Comparison of ENCODE assay signal across 8 cellular contexts in the genomic region with DNA sequence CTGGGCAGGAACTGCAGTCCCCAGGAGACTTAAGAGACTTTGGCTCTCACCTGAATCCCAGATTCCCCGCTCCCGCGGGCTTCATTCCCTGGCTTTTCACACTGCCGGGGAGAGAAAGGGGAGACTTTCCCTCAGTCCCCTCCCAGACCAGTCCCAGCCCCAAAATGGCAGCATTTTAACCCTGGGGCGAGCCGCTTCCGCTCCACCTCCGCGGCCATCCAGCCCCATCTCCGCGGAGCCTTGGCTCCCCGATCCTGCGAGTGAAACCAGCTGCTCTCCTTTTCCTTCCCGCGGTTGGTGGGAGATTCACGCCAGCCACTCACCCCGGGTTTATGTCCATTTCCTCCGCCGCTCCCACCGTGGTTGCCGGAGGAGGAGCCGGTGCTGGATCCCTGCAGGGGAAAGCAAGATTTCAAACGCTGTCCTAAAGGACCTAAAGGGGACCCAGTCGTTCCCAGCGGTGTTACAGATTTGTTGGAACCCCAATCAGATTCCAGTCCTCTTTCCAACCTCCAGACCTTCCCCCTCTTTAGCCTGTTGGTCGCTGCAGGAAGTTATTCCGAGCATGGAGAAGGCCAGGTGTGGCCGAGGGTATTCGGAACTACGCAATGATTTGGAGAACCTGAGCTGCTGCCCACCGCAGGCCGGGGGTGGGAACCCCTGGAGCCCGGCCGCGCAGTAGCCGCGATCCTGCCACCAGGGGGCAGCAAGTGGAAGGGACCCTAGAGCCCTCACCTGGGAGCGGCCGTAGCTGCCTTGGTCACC. TPM values are rescaled to one million over a fixed set of nuclear protein-coding genes. Genes with fewer than 3 reads are reported as not detected.
DNase-seq lines count a peak whose midpoint lies in the region; ATAC-seq, FAIRE-seq and TF ChIP-seq lines count a peak whose summit lies in the region.

No MANE protein-coding gene starts in this region.

- H3K4me1 ChIP-seq in kidney (ENCODE audit: control insufficient read depth in 1 of 2, insufficient read depth in 1 of 2, low read depth in 1 of 2, low read length in 2 of 2), result peaks cover 0 to 7% of the 10 kb centered on the region in 2 donors

- intact Hi-C loops in kidney (cut with DNase I), result no loop called here

- no peak overlapping the region for H3K27ac ChIP-seq in caudate nucleus (ENCODE audit: low read depth, low read length)
- H3K27ac ChIP-seq in kidney (ENCODE audit: low read depth in 2 of 2, low read length in 2 of 2), result peak overlapping the region; percentile 56 to 86

- no peak for ATAC-seq in HG03354 (IDR thresholded peaks at IDR 0.05; ENCODE audit: poor library complexity, severe bottlenecking, unreplicated experiment)

- DNase-seq in 8988T (peak; percentile 98), GM13976 (ENCODE audit: low spot score) (peak; percentile 94), NCI-H128 (lab: John Stamatoyannopoulos, UW; ENCODE audit: unreplicated experiment) (peak; percentile 27), caudate nucleus (lab: John Stamatoyannopoulos, UW) (peak in 46 of 61 donors; percentile 6 to 66 (median 29)), kidney (peak; percentile 93)
- DNase-seq in activated CD4-positive, CD25-positive, alpha-beta regulatory T cell treated with anti-CD3 and anti-CD28 coated beads, Interleukin-2, amount 50 U/mL, for 16 hours (ENCODE audit: low read depth, low spot score), result peak; percentile 38
- peak; percentile 63 to 65 (median 64) for DNase-seq in stimulated activated CD4-positive, alpha-beta T cell treated with anti-CD3 and anti-CD28 coated beads, Interleukin-1b, Interleukin-23, amount 100 ng/mL, for 24 hours (ENCODE audit: low read depth in 4 of 4, low spot score in 1 of 4)

- TF ChIP-seq CTCF in GM13976 (IDR thresholded peaks at IDR 0.05; ENCODE audit: borderline replicate concordance, control extremely low read depth, extremely low read depth, insufficient read depth, missing control alignments), result peak; percentile 96
- peak; percentile 81 for TF ChIP-seq CTCF in kidney (IDR thresholded peaks at IDR 0.05; ENCODE audit: borderline replicate concordance, extremely low read depth, insufficient read depth)

- H3K9me3 ChIP-seq in kidney (ENCODE audit: control insufficient read depth in 1 of 2, low read length in 2 of 2), result no peaks in the 10 kb centered on the region

- peak overlapping the region; percentile 83 for H3K9ac ChIP-seq in kidney (ENCODE audit: low read length in 2 of 2)

- H3K36me3 ChIP-seq in kidney (ENCODE audit: control insufficient read depth in 1 of 2, insufficient read depth in 2 of 2, low read length in 2 of 2), result no peaks in the 10 kb centered on the region

- peak overlapping the region; percentile 69 to 78 for H3K4me3 ChIP-seq in kidney (ENCODE audit: low read length in 2 of 2)

- no peak for FAIRE-seq in kidney (lab: Jason Lieb, UNC)

- in situ Hi-C loops in GM13976 (cut with MboI; ENCODE audit: low sequenced_read_pairs, unreplicated experiment), result no loop called here

RNA-seq across cellular contexts. Expression of a gene that starts 3.4 kb away (rescaled TPM):
- total RNA-seq in kidney, result 150 TPM
- polyA plus RNA-seq in kidney (ENCODE audit: insufficient read depth, low read depth, low replicate concordance), result 137 TPM

RNA-seq across cellular contexts. Expression of a gene that starts 18.1 kb away (rescaled TPM):
- total RNA-seq in kidney, result not detected
- polyA plus RNA-seq in kidney (ENCODE audit: insufficient read depth, low read depth, low replicate concordance), result not detected

RNA-seq across cellular contexts. Expression of a gene that starts 19.8 kb away (rescaled TPM):
- not detected for total RNA-seq in kidney
- polyA plus RNA-seq in kidney (ENCODE audit: insufficient read depth, low read depth, low replicate concordance), result not detected

RNA-seq across cellular contexts. Expression of a gene that starts 23.2 kb away (rescaled TPM):
- total RNA-seq in kidney, result not detected
- not detected for polyA plus RNA-seq in kidney (ENCODE audit: insufficient read depth, low read depth, low replicate concordance)

RNA-seq across cellular contexts. Expression of a gene that starts 35.4 kb away (rescaled TPM):
- 76.9 TPM for total RNA-seq in kidney
- polyA plus RNA-seq in kidney (ENCODE audit: insufficient read depth, low read depth, low replicate concordance), result 233 TPM

Comparison
In these comparisons a context has a peak if more than half of its experiments do, and no peak if none do; other contexts are left out.
1. DNase-seq: peak in every context shown above with its lines; median percentile 98 in 8988T; 94 in GM13976; 93 in kidney; 64 in stimulated activated CD4-positive, alpha-beta T cell treated with anti-CD3 and anti-CD28 coated beads, Interleukin-1b, Interleukin-23, amount 100 ng/mL, for 24 hours; 38 in activated CD4-positive, CD25-positive, alpha-beta regulatory T cell treated with anti-CD3 and anti-CD28 coated beads, Interleukin-2, amount 50 U/mL, for 16 hours; 29 in caudate nucleus; 27 in NCI-H128.